In the genomic region with DNA sequence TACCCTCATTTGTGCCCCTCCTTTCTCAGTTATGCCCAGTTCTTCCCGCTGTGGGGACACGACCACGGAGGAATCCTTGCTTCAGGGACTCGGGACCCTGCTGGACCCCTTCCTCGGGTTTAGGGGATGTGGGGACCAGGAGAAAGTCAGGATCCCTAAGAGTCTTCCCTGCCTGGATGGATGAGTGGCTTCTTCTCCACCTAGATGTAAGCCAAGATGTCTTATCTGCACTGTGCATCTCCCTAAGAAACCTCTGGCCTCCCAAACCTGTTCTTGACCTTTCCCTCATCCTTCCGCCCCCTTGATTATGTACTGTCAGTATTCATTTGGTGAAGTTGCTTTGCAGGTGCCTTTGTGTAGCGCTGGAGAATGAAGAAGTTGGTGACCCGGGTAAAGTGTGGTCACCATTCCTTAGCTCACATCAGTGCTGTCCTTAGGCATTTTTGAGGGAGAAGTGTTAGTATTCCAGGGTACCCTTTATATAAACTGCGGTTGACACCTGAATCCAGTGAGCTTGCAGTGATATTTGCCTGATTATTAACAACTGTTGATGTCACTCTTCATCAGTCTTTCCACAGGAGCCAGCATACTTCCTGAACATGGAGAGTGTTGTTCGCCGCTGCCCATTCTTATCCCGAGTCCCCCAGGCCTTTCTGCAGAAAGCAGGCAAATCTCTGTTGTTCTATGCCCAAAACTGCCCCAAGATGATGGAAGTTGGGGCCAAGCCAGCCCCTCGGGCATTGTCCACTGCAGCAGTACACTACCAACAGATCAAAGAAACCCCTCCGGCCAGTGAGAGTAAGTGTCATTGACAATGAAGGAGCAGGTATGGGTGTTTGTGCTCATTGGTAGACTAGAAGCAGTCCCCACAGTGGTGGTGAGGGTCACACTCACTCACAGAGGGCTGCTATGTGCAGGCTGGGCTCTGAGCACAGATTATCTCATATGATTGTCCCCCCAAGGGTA, we compare ENCODE assay signal across 6 cellular contexts. TPM values are rescaled to one million over a fixed set of nuclear protein-coding genes. Genes with fewer than 3 reads are reported as not detected.
A peak's percentile ranks its signal among the peaks of the same experiment; 100 is the strongest.
DNase-seq lines count a peak whose midpoint lies in the region; ATAC-seq and TF ChIP-seq lines count a peak whose summit lies in the region.

No MANE protein-coding gene starts in this region.

- no peaks in the 10 kb centered on the region for H3K27me3 Mint-ChIP-seq in activated naive CD8-positive, alpha-beta T cell
- H3K27me3 Mint-ChIP-seq in mesothelial cell of epicardium (ENCODE audit: low read depth), result no peaks in the 10 kb centered on the region

- peak overlapping the region; percentile 84 for H3K9ac ChIP-seq in ES-I3 (ENCODE audit: low read depth, low read length)

- no peak for TF ChIP-seq CTCF in mesothelial cell of epicardium (IDR thresholded peaks at IDR 0.05; ENCODE audit: unreplicated experiment)

- no peaks in the 10 kb centered on the region for H3K9me3 Mint-ChIP-seq in activated naive CD8-positive, alpha-beta T cell (ENCODE audit: low read depth)
- H3K9me3 Mint-ChIP-seq in mesothelial cell of epicardium, result no peaks in the 10 kb centered on the region

- peaks cover 6% of the 10 kb centered on the region for H3K4me1 ChIP-seq in ES-I3 (ENCODE audit: insufficient read depth, low read length)

- DNase-seq in mesothelial cell of epicardium (ENCODE audit: low spot score in 2 of 2, unreplicated experiment in 2 of 2) (no peak), iPS-NIHi7 (ENCODE audit: extremely low spot score) (no peak), H4 (ENCODE audit: low spot score) (no peak)

- no peak for ATAC-seq in HG03571 (IDR thresholded peaks at IDR 0.05; ENCODE audit: unreplicated experiment)

- peak overlapping the region; percentile 96 for H3K4me3 Mint-ChIP-seq in activated naive CD8-positive, alpha-beta T cell
- H3K4me3 Mint-ChIP-seq in mesothelial cell of epicardium, result peak overlapping the region; percentile 98

- H3K9me3 ChIP-seq in ES-I3 (ENCODE audit: control insufficient read depth, insufficient read depth, low read length), result no peaks in the 10 kb centered on the region

- H3K36me3 ChIP-seq in ES-I3 (ENCODE audit: insufficient read depth, low read length), result peaks cover 18% of the 10 kb centered on the region

- peaks cover 3% of the 10 kb centered on the region for H3K36me3 Mint-ChIP-seq in activated naive CD8-positive, alpha-beta T cell
- H3K36me3 Mint-ChIP-seq in mesothelial cell of epicardium, result peaks cover 23% of the 10 kb centered on the region

- peak overlapping the region; percentile 90 for H3K27ac Mint-ChIP-seq in activated naive CD8-positive, alpha-beta T cell
- peak overlapping the region; percentile 94 for H3K27ac Mint-ChIP-seq in mesothelial cell of epicardium

- H3K4me1 Mint-ChIP-seq in activated naive CD8-positive, alpha-beta T cell (ENCODE audit: low read depth), result peaks cover 51% of the 10 kb centered on the region
- peaks cover 23% of the 10 kb centered on the region for H3K4me1 Mint-ChIP-seq in mesothelial cell of epicardium

RNA-seq across cellular contexts. Expression of a gene that starts 1.0 kb away (rescaled TPM):
- 32.1 to 34.0 TPM (median 33.2 TPM) in 3 replicates for total RNA-seq in mesothelial cell of epicardium
- total RNA-seq in H4 (2014; rRNA removed; shearing (Covaris generic)), result 28.5 and 37.4 TPM in 2 replicates

RNA-seq across cellular contexts. Expression of a gene that starts 26.5 kb away (rescaled TPM):
- total RNA-seq in mesothelial cell of epicardium, result 0.16 to 0.23 TPM in 2 of 3 replicates, not detected in the other
- total RNA-seq in H4 (2014; rRNA removed; shearing (Covaris generic)), result not detected in 2 replicates

RNA-seq across cellular contexts. Expression of a gene that starts 40.0 kb away (rescaled TPM):
- 26.6 to 30.6 TPM (median 28.7 TPM) in 3 replicates for total RNA-seq in mesothelial cell of epicardium
- total RNA-seq in H4 (2014; rRNA removed; shearing (Covaris generic)), result 67.0 and 78.4 TPM in 2 replicates

RNA-seq across cellular contexts. Expression of a gene that starts 44.7 kb away (rescaled TPM):
- total RNA-seq in mesothelial cell of epicardium, result 7.9 to 9.4 TPM (median 8.7 TPM) in 3 replicates
- 5.9 and 8.1 TPM in 2 replicates for total RNA-seq in H4 (2014; rRNA removed; shearing (Covaris generic))

RNA-seq across cellular contexts. Expression of a gene that starts 46.6 kb away (rescaled TPM):
- 10.6 to 11.8 TPM (median 11.6 TPM) in 3 replicates for total RNA-seq in mesothelial cell of epicardium
- 4.4 and 5.6 TPM in 2 replicates for total RNA-seq in H4 (2014; rRNA removed; shearing (Covaris generic))
